11 cellular contexts compared by ENCODE assay signal in the genomic region with DNA sequence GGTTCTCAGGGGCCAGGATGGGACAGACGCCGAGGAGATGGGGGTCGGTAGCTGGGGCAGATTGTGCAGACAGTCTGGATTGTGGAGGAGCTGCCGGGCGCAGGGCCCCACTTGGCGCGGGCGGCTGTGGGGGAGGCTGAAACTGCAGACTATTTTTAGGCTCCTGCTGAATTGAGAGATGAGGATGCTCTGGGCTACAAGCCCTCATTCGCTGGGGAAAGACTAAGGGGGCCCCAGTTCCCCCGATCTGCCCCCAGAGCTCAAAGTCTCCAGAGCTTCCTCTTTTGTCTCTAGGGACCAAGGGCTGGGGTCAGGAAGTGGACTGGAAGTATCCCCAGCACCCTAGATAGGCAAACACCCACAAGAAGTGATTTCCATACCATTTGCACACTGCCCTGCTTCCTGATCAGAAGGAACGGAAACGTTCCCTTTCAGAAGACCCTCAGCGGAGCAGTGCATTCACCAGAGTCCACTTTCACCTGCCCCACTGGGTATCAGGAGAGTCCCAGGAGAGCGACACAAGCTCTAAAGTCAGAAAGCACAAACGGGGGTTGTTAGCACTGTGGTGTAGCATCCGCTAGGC. TPM values are rescaled to one million over a fixed set of nuclear protein-coding genes. Genes with fewer than 3 reads are reported as not detected.
DNase-seq lines count a peak whose midpoint lies in the region; ATAC-seq and TF ChIP-seq lines count a peak whose summit lies in the region.
"Had no signal": no experiment of that assay in that cellular context is flagged by ENCODE, and none has a peak within 500 bp of the region (broad histone marks: within the 10 kb centered on the region; RNA-seq: fewer than 3 reads in every experiment).

No MANE protein-coding gene starts in this region.

- TF ChIP-seq POLR2A in suprapubic skin (IDR thresholded peaks at IDR 0.05): no peak

- no peak for TF ChIP-seq EP300 in suprapubic skin (IDR thresholded peaks at IDR 0.05)

- H3K9me3 ChIP-seq in hepatocyte (ENCODE audit: low read depth): no peaks in the 10 kb centered on the region
- H3K9me3 ChIP-seq in suprapubic skin: no peaks in the 10 kb centered on the region

- no peaks in the 10 kb centered on the region for H3K27me3 Mint-ChIP-seq in IgD-negative memory B cell

- peak; percentile 36 for ATAC-seq in GM19395 (IDR thresholded peaks at IDR 0.05; ENCODE audit: unreplicated experiment)

- H3K27me3 ChIP-seq in hepatocyte: no peaks in the 10 kb centered on the region
- H3K27me3 ChIP-seq in suprapubic skin: no peaks in the 10 kb centered on the region
- H3K27me3 ChIP-seq: cardiac muscle cell had no signal

- H3K4me3 ChIP-seq in hepatocyte (no peak overlapping the region), suprapubic skin (no peak overlapping the region)
- H3K4me3 ChIP-seq: cardiac muscle cell had no signal

- H3K9me3 Mint-ChIP-seq in IgD-negative memory B cell: no peaks in the 10 kb centered on the region

- peaks cover 49 to 69% (median 67%) of the 10 kb centered on the region in 3 donors for H3K4me1 Mint-ChIP-seq in IgD-negative memory B cell

- 86% methylated on average over 16 of the region's 16 CpGs for WGBS in hepatocyte (ENCODE audit: low lambda C conversion rate, missing lambda C conversion rate)
- WGBS in suprapubic skin: 68% methylated on average over 10 of the region's 16 CpGs

- no peak for TF ChIP-seq CTCF in hepatocyte (IDR thresholded peaks at IDR 0.05; ENCODE audit: poor library complexity)
- TF ChIP-seq CTCF in suprapubic skin (IDR thresholded peaks at IDR 0.05): no peak

- no peaks in the 10 kb centered on the region for H3K79me2 ChIP-seq in hepatocyte

- H3K4me2 ChIP-seq in hepatocyte: no peak overlapping the region

- no peaks in the 10 kb centered on the region for H4K20me1 ChIP-seq in hepatocyte (ENCODE audit: insufficient read depth, poor library complexity, severe bottlenecking)

- no peak overlapping the region for H2AFZ ChIP-seq in hepatocyte

- no peaks in the 10 kb centered on the region for H3K9me2 ChIP-seq in hepatocyte (replicated peaks; ENCODE audit: insufficient read depth)

- H3K4me1 ChIP-seq in hepatocyte (ENCODE audit: insufficient read depth) (no peaks in the 10 kb centered on the region), suprapubic skin (peaks cover 15% of the 10 kb centered on the region)

- no peak overlapping the region for H3K27ac ChIP-seq in caudate nucleus (ENCODE audit: low read depth, low read length)
- no peak overlapping the region for H3K27ac ChIP-seq in hepatocyte
- H3K27ac ChIP-seq in suprapubic skin: no peak overlapping the region
- H3K27ac ChIP-seq: cardiac muscle cell had no signal

- H3K36me3 ChIP-seq in hepatocyte (replicated peaks; ENCODE audit: insufficient read depth, low read depth): no peaks in the 10 kb centered on the region
- H3K36me3 ChIP-seq in suprapubic skin: no peaks in the 10 kb centered on the region
- H3K36me3 ChIP-seq: cardiac muscle cell had no signal

- H3K4me3 Mint-ChIP-seq in IgD-negative memory B cell: peak overlapping the region; percentile 71 to 85 (median 74)

- DNase-seq in GM03348 (ENCODE audit: low spot score) (peak; percentile 33), caudate nucleus (lab: John Stamatoyannopoulos, UW) (peak in 33 of 61 donors; percentile 5 to 71 (median 25)), NCI-H2227 treated with DMSO at 0.1 percent for 48 hours (lab: John Stamatoyannopoulos, UW) (no peak), hepatocyte (ENCODE audit: low spot score) (no peak), foreskin melanocyte (no peak), suprapubic skin (ENCODE audit: low spot score in 2 of 2) (no peak)
- DNase-seq: stimulated activated naive CD4-positive, alpha-beta T cell treated with Interleukin-2 at 50 U/mL for 16 hours had no signal

- peak overlapping the region; percentile 74 to 94 (median 90) for H3K27ac Mint-ChIP-seq in IgD-negative memory B cell

- H3K36me3 Mint-ChIP-seq in IgD-negative memory B cell: peaks cover 2% of the 10 kb centered on the region

RNA-seq across cellular contexts. Expression of a gene that starts 29.7 kb away (rescaled TPM):
- polyA plus RNA-seq in IgD-negative memory B cell: 5.0 TPM
- 9.5 and 12.0 TPM in 2 replicates for total RNA-seq in hepatocyte
- polyA plus RNA-seq in hepatocyte: 2.4 and 4.6 TPM in 2 replicates
- total RNA-seq in suprapubic skin: 10 to 100 TPM; 10.1 to 31.4 (median 18.0) TPM

RNA-seq across cellular contexts. Expression of a gene that starts 36.6 kb away (rescaled TPM):
- polyA plus RNA-seq in IgD-negative memory B cell: not detected
- total RNA-seq in hepatocyte: 0.80 and 2.4 TPM in 2 replicates
- polyA plus RNA-seq in hepatocyte: 1.5 and 2.6 TPM in 2 replicates
- 1 to 10 TPM in 1 of 4 donors, under 1 TPM in 2, not detected in 1; 0.47 to 1.4 (median 0.53) TPM for total RNA-seq in suprapubic skin
- total RNA-seq: lung microvascular endothelial cell had no signal

RNA-seq across cellular contexts. Expression of a gene that starts 56.9 kb away (rescaled TPM):
- 123 TPM for polyA plus RNA-seq in IgD-negative memory B cell
- 39.2 and 54.6 TPM in 2 replicates for total RNA-seq in hepatocyte
- 50.9 and 60.2 TPM in 2 replicates for polyA plus RNA-seq in hepatocyte
- total RNA-seq in suprapubic skin: 10 to 100 TPM; 32.2 to 74.2 (median 62.8) TPM

Comparison
In these comparisons a context has a peak if more than half of its experiments do, and no peak if none do; other contexts are left out.
1. DNase-seq: peak in GM03348 (single experiment) and caudate nucleus (33 of 61); none in NCI-H2227 treated with DMSO at 0.1 percent for 48 hours (single experiment), hepatocyte (single experiment), foreskin melanocyte (single experiment) and suprapubic skin (0 of 2).